In genomic region chr1:186617860-186618780, GRCh38 we compare ENCODE assay signal across 8 cellular contexts.
DNase-seq lines count a peak whose midpoint lies in the region; ATAC-seq, FAIRE-seq and TF ChIP-seq lines count a peak whose summit lies in the region.

No MANE protein-coding gene starts in this region.

- TF ChIP-seq POLR2A in uterus (IDR thresholded peaks at IDR 0.05), result no peak

- DNase-seq in CD8-positive, alpha-beta T cell, result peak; percentile 2 to 55 (median 11)
- DNase-seq in RCC 7860 (ENCODE audit: low spot score) (peak; percentile 47), amniotic epithelial cell (ENCODE audit: low read depth) (peak; percentile 9), lung microvascular endothelial cell (ENCODE audit: low read depth in 2 of 2) (peak; percentile 26 to 43), uterus (peak; percentile 16 to 27), foreskin keratinocyte (no peak)

- TF ChIP-seq CTCF in CD8-positive, alpha-beta T cell (IDR thresholded peaks at IDR 0.05), result no peak
- TF ChIP-seq CTCF in uterus (IDR thresholded peaks at IDR 0.05), result no peak
- TF ChIP-seq CTCF in foreskin keratinocyte (conservative IDR thresholded peaks at IDR 0.05), result no peak

- FAIRE-seq in RCC 7860 (lab: Jason Lieb, UNC), result no peak

- H3K4me1 ChIP-seq in CD8-positive, alpha-beta T cell (ENCODE audit: insufficient read depth, low read length), result peaks cover 26% of the 10 kb centered on the region
- H3K4me1 ChIP-seq in uterus (no peaks in the 10 kb centered on the region), foreskin keratinocyte (no peaks in the 10 kb centered on the region)

- H3K27me3 Mint-ChIP-seq in CD8-positive, alpha-beta T cell (ENCODE audit: low read depth), result no peaks in the 10 kb centered on the region

- no peak overlapping the region for H3K27ac ChIP-seq in CD8-positive, alpha-beta T cell (ENCODE audit: low read depth, low read length)
- H3K27ac ChIP-seq in uterus (no peak overlapping the region), foreskin keratinocyte (no peak overlapping the region)

- no peaks in the 10 kb centered on the region for H3K9me3 Mint-ChIP-seq in CD8-positive, alpha-beta T cell

- H3K36me3 Mint-ChIP-seq in CD8-positive, alpha-beta T cell, result no peaks in the 10 kb centered on the region

- H3K4me3 ChIP-seq in CD8-positive, alpha-beta T cell (ENCODE audit: low read depth, low read length), result peak overlapping the region; percentile 39
- H3K4me3 ChIP-seq in uterus, result no peak overlapping the region

- H3K4me3 Mint-ChIP-seq in CD8-positive, alpha-beta T cell, result peak overlapping the region; percentile 75

- peak; percentile 38 for ATAC-seq in CD8-positive, alpha-beta T cell
- ATAC-seq in GM19324 (IDR thresholded peaks at IDR 0.05; ENCODE audit: low FRiP score, unreplicated experiment) (peak; percentile 99), HG03196 (IDR thresholded peaks at IDR 0.05; ENCODE audit: unreplicated experiment) (peak; percentile 100), foreskin keratinocyte (no peak)

- no peaks in the 10 kb centered on the region for H3K27me3 ChIP-seq in CD8-positive, alpha-beta T cell (ENCODE audit: insufficient read depth, low read length)
- H3K27me3 ChIP-seq in uterus (no peaks in the 10 kb centered on the region), foreskin keratinocyte (no peaks in the 10 kb centered on the region)

- peak overlapping the region; percentile 72 for H3K27ac Mint-ChIP-seq in CD8-positive, alpha-beta T cell

- CTCF ChIA-PET in CD8-positive, alpha-beta T cell (lab: Charles Lee), result no interaction called here

- H3K4me1 Mint-ChIP-seq in CD8-positive, alpha-beta T cell (ENCODE audit: low read depth), result peaks cover 45% of the 10 kb centered on the region

- intact Hi-C loops in CD8-positive, alpha-beta T cell (cut with DNase I, micrococcal nuclease), result no loop called here
- intact Hi-C loops in uterus (cut with DNase I; ENCODE audit: low total_unique reads), result no loop called here

- POLR2A ChIA-PET in CD8-positive, alpha-beta T cell (lab: Charles Lee), result no interaction called here

- H3K9me3 ChIP-seq in CD8-positive, alpha-beta T cell (ENCODE audit: low read length), result no peaks in the 10 kb centered on the region
- H3K9me3 ChIP-seq in uterus, result no peaks in the 10 kb centered on the region

- H3K36me3 ChIP-seq in CD8-positive, alpha-beta T cell (ENCODE audit: insufficient read depth, low read length), result no peaks in the 10 kb centered on the region
- no peaks in the 10 kb centered on the region for H3K36me3 ChIP-seq in uterus

Comparison
In these comparisons a context has a peak if more than half of its experiments do, and no peak if none do; other contexts are left out.
1. DNase-seq: peak in CD8-positive, alpha-beta T cell (7 of 7), RCC 7860 (single experiment), amniotic epithelial cell (single experiment), lung microvascular endothelial cell (2 of 2) and uterus (2 of 2); none in foreskin keratinocyte (0 of 2).